8 cellular contexts compared by ENCODE assay signal in genomic region chrX:46913710-46914109, GRCh38. TPM values are rescaled to one million over a fixed set of nuclear protein-coding genes. Genes with fewer than 3 reads are reported as not detected.
DNase-seq lines count a peak whose midpoint lies in the region; ATAC-seq, FAIRE-seq and TF ChIP-seq lines count a peak whose summit lies in the region.

No MANE protein-coding gene starts in this region.

- H3K4me1 ChIP-seq in uterus: no peaks in the 10 kb centered on the region

- no peaks in the 10 kb centered on the region for H3K27me3 Mint-ChIP-seq in Calu3 (ENCODE audit: unreplicated experiment)

- H3K9me3 ChIP-seq in MG63 (no peaks in the 10 kb centered on the region), uterus (no peaks in the 10 kb centered on the region)

- H3K27me3 ChIP-seq in MG63 (no peaks in the 10 kb centered on the region), uterus (no peaks in the 10 kb centered on the region)

- peak; percentile 5 for DNase-seq in Calu3
- DNase-seq in MG63: no peak
- peak; percentile 25 to 51 for DNase-seq in cardiac fibroblast (ENCODE audit: low read depth in 2 of 2)
- DNase-seq in medulla oblongata (ENCODE audit: extremely low spot score): peak; percentile 6
- DNase-seq in uterus: peak; percentile 14 to 34
- no peak for DNase-seq in mesenteric fat pad (ENCODE audit: low spot score)
- no peak for DNase-seq in HTR-8/SVneo (ENCODE audit: insufficient read length, low spot score)

- no peak overlapping the region for H3K27ac Mint-ChIP-seq in Calu3 (ENCODE audit: unreplicated experiment)

- ATAC-seq in HG02678 (IDR thresholded peaks at IDR 0.05; ENCODE audit: unreplicated experiment): no peak

- no peak for TF ChIP-seq POLR2A in uterus (IDR thresholded peaks at IDR 0.05)

- intact Hi-C loops in Calu3 (cut with micrococcal nuclease; ENCODE audit: unreplicated experiment): loop anchor here (5.0 kb wide), 1 partner anchor 64 kb away; no protein-coding TSS in a partner anchor
- intact Hi-C loops in uterus (cut with DNase I; ENCODE audit: low total_unique reads): no loop called here

- BruUV-seq in Calu3 (replicated peaks; lab: Mats Ljungman, UMichigan): TSS peak; percentile 42

- peak overlapping the region; percentile 77 for H3K4me3 Mint-ChIP-seq in Calu3 (ENCODE audit: low read depth, unreplicated experiment)

- no peaks in the 10 kb centered on the region for H3K36me3 ChIP-seq in MG63
- no peaks in the 10 kb centered on the region for H3K36me3 ChIP-seq in uterus

- no peak for FAIRE-seq in HTR-8/SVneo (lab: Jason Lieb, UNC)

- H3K4me1 Mint-ChIP-seq in Calu3 (ENCODE audit: low read depth, unreplicated experiment): peaks cover 13% of the 10 kb centered on the region

- H3K36me3 Mint-ChIP-seq in Calu3 (ENCODE audit: insufficient read depth, unreplicated experiment): peaks cover 21% of the 10 kb centered on the region

- H3K4me3 ChIP-seq in MG63 (peak overlapping the region; percentile 62), cardiac fibroblast (replicated peaks in 1 of 2; ENCODE audit: low read depth in 2 of 2, low read length in 2 of 2) (peak overlapping the region; percentile 66 to 74), uterus (peak overlapping the region; percentile 51 to 63)

- TF ChIP-seq CTCF in Calu3 (IDR thresholded peaks at IDR 0.05; ENCODE audit: unreplicated experiment): no peak
- no peak for TF ChIP-seq CTCF in cardiac fibroblast (IDR thresholded peaks at IDR 0.05; ENCODE audit: low read depth, low read length)
- TF ChIP-seq CTCF in uterus (IDR thresholded peaks at IDR 0.05): no peak

- no peaks in the 10 kb centered on the region for H3K9me3 Mint-ChIP-seq in Calu3 (ENCODE audit: low read depth, unreplicated experiment)

- peak overlapping the region; percentile 66 to 77 for H3K27ac ChIP-seq in uterus

- CTCF ChIA-PET in Calu3 (lab: Charles Lee): interaction anchor here (1.3 kb wide), 1 partner anchor 10 kb away, joined by 5 read pairs; no protein-coding TSS in a partner anchor

RNA-seq across cellular contexts. Expression of gene JADE3, which starts 1.5 kb away (rescaled TPM):
- total RNA-seq in Calu3 (2022) (14.8 and 17.0 TPM in 2 replicates), uterus (10 to 100 TPM in 2 of 4 donors, 1 to 10 TPM in 2; 6.9 to 15.5 (median 10.2) TPM), mesenteric fat pad (7.2 TPM)
- 7.9 and 8.5 TPM in 2 replicates for total RNA-seq in MG63 (2014; rRNA removed; shearing (Covaris generic); ENCODE audit: low replicate concordance)

Comparison
In these comparisons a context has a peak if more than half of its experiments do, and no peak if none do; other contexts are left out.
1. DNase-seq: peak in Calu3 (single experiment), cardiac fibroblast (2 of 2), medulla oblongata (single experiment) and uterus (2 of 2); none in MG63 (single experiment), mesenteric fat pad (single experiment) and HTR-8/SVneo (single experiment).
2. Peak in every context shown above with its lines, with median percentiles within 50 percentile points of each other: H3K4me3 ChIP-seq.